43 cellular contexts compared by ENCODE assay signal in genomic region chr11:133860151-133860550, GRCh38. TPM values are rescaled to one million over a fixed set of nuclear protein-coding genes. Genes with fewer than 3 reads are reported as not detected.
"Had no signal": no experiment of that assay in that cellular context is flagged by ENCODE, and none has a peak within 500 bp of the region (broad histone marks: within the 10 kb centered on the region; RNA-seq: fewer than 3 reads in every experiment).

No MANE protein-coding gene starts in this region.

- H3K4me1 Mint-ChIP-seq: activated naive CD4-positive, alpha-beta T cell treated with anti-CD3 and anti-CD28 coated beads, Interleukin-2, amount 10 ng/mL, durations not matched to agents 7 days and 5 days; activated naive CD4-positive, alpha-beta T cell treated with anti-CD3 and anti-CD28 coated beads, Interleukin-2, amount 50 U/mL, for 24 hours; activated naive CD8-positive, alpha-beta T cell treated with anti-CD3 and anti-CD28 coated beads for 36 hours; activated naive CD8-positive, alpha-beta T cell treated with anti-CD3 and anti-CD28 coated beads, Interleukin-2, amount 10 ng/mL, durations not matched to agents 7 days and 5 days; activated naive CD8-positive, alpha-beta T cell treated with anti-CD3 and anti-CD28 coated beads, Interleukin-2, amount 50 U/mL, for 24 hours; activated T-helper 17 cell treated with anti-CD3 and anti-CD28 coated beads, Interleukin-2, amount 50 U/mL, for 72 hours; brain; central memory CD8-positive, alpha-beta T cell had no signal

- H3K27ac Mint-ChIP-seq: activated naive CD4-positive, alpha-beta T cell treated with anti-CD3 and anti-CD28 coated beads for 36 hours; activated naive CD4-positive, alpha-beta T cell treated with anti-CD3 and anti-CD28 coated beads, Interleukin-2, amount 10 ng/mL, durations not matched to agents 7 days and 5 days; activated naive CD4-positive, alpha-beta T cell treated with anti-CD3 and anti-CD28 coated beads, Interleukin-2, amount 50 U/mL, for 24 hours; activated naive CD4-positive, alpha-beta T cell treated with anti-CD3 and anti-CD28 coated beads, Interleukin-2, amount 50 U/mL, for 72 hours; activated naive CD8-positive, alpha-beta T cell; activated naive CD8-positive, alpha-beta T cell treated with anti-CD3 and anti-CD28 coated beads for 36 hours; activated naive CD8-positive, alpha-beta T cell treated with anti-CD3 and anti-CD28 coated beads, Interleukin-2, amount 10 ng/mL, durations not matched to agents 7 days and 5 days; activated naive CD8-positive, alpha-beta T cell treated with anti-CD3 and anti-CD28 coated beads, Interleukin-2, amount 50 U/mL, for 24 hours; activated T-cell treated with anti-CD3 and anti-CD28 coated beads, Interleukin-2, amount 50 U/mL, for 24 hours; activated T-cell treated with anti-CD3 and anti-CD28 coated beads, Interleukin-2, amount 50 U/mL, for 72 hours; activated T-helper 1 cell treated with anti-CD3 and anti-CD28 coated beads, Interleukin-12 subunit alpha, Interleukin-12 subunit beta, Interleukin-2, Interleukin-4 antibody, amounts not matched to agents 30 ng/mL and 10 ng/mL and 1 ng/mL, durations not matched to agents 14 hours and 24 hours and 36 hours; activated T-helper 17 cell treated with anti-CD3 and anti-CD28 coated beads, Interleukin-2, amount 50 U/mL, for 72 hours; activated T-helper 2 cell treated with anti-CD3 and anti-CD28 coated beads, Interferon-gamma antibody, Interleukin-2, Interleukin-4, amounts not matched to agents 10 μg/mL and 5 μg/mL and 100 μg/mL, durations not matched to agents 14 hours and 24 hours and 36 hours; brain had no signal

- FAIRE-seq: astrocyte, bronchial epithelial cell had no signal

- DNase-seq: activated effector memory CD4-positive, alpha-beta T cell treated with anti-CD3 and anti-CD28 coated beads, Interleukin-2, amount 50 U/mL, for 16 hours; activated effector memory CD4-positive, alpha-beta T cell treated with Interleukin-2 at 50 U/mL for 16 hours; activated gamma-delta T cell; activated gamma-delta T cell treated with Interleukin-2 at 50 U/mL for 16 hours; activated naive CD4-positive, alpha-beta T cell; activated naive CD4-positive, alpha-beta T cell treated with anti-CD3 and anti-CD28 coated beads for 36 hours; activated naive CD4-positive, alpha-beta T cell treated with anti-CD3 and anti-CD28 coated beads, Interleukin-2, amount 10 ng/mL, durations not matched to agents 7 days and 5 days; activated naive CD4-positive, alpha-beta T cell treated with anti-CD3 and anti-CD28 coated beads, Interleukin-2, amount 50 U/mL, for 16 hours; activated naive CD4-positive, alpha-beta T cell treated with Interleukin-2 at 50 U/mL for 16 hours; activated naive CD8-positive, alpha-beta T cell treated with anti-CD3 and anti-CD28 coated beads for 36 hours; activated naive CD8-positive, alpha-beta T cell treated with anti-CD3 and anti-CD28 coated beads, Interleukin-2, amount 10 ng/mL, durations not matched to agents 7 days and 5 days; activated naive CD8-positive, alpha-beta T cell treated with anti-CD3 and anti-CD28 coated beads, Interleukin-2, amount 50 U/mL, for 24 hours; activated T-cell treated with anti-CD3 and anti-CD28 coated beads, Interleukin-2, amount 50 U/mL, for 1 hour; activated T-cell treated with anti-CD3 and anti-CD28 coated beads, Interleukin-2, amount 50 U/mL, for 24 hours; activated T-cell treated with anti-CD3 and anti-CD28 coated beads, Interleukin-2, amount 50 U/mL, for 4 hours; activated T-cell treated with anti-CD3 and anti-CD28 coated beads, Interleukin-2, amount 50 U/mL, for 48 hours; activated T-cell treated with anti-CD3 and anti-CD28 coated beads, Interleukin-2, amount 50 U/mL, for 72 hours; adrenal gland; amniotic stem cell; amygdala; anterior cingulate cortex; aorta; body of pancreas; brain microvascular endothelial cell; caudate nucleus; central memory CD4-positive, alpha-beta T cell; cerebellar nuclear complex had no signal

- H3K9me3 Mint-ChIP-seq: activated naive CD4-positive, alpha-beta T cell treated with anti-CD3 and anti-CD28 coated beads for 36 hours; activated naive CD4-positive, alpha-beta T cell treated with anti-CD3 and anti-CD28 coated beads, Interleukin-2, amount 10 ng/mL, durations not matched to agents 7 days and 5 days; activated naive CD4-positive, alpha-beta T cell treated with anti-CD3 and anti-CD28 coated beads, Interleukin-2, amount 50 U/mL, for 24 hours; activated naive CD4-positive, alpha-beta T cell treated with anti-CD3 and anti-CD28 coated beads, Interleukin-2, amount 50 U/mL, for 72 hours; activated naive CD8-positive, alpha-beta T cell treated with anti-CD3 and anti-CD28 coated beads for 36 hours; activated naive CD8-positive, alpha-beta T cell treated with anti-CD3 and anti-CD28 coated beads, Interleukin-2, amount 10 ng/mL, durations not matched to agents 7 days and 5 days; activated naive CD8-positive, alpha-beta T cell treated with anti-CD3 and anti-CD28 coated beads, Interleukin-2, amount 50 U/mL, for 24 hours; activated T-cell treated with anti-CD3 and anti-CD28 coated beads, Interleukin-2, amount 50 U/mL, for 24 hours; activated T-cell treated with anti-CD3 and anti-CD28 coated beads, Interleukin-2, amount 50 U/mL, for 4 hours; activated T-cell treated with anti-CD3 and anti-CD28 coated beads, Interleukin-2, amount 50 U/mL, for 72 hours; activated T-helper 1 cell treated with anti-CD3 and anti-CD28 coated beads, Interleukin-12 subunit alpha, Interleukin-12 subunit beta, Interleukin-2, Interleukin-4 antibody, amounts not matched to agents 30 ng/mL and 10 ng/mL and 1 ng/mL, durations not matched to agents 14 hours and 24 hours and 36 hours; activated T-helper 17 cell treated with anti-CD3 and anti-CD28 coated beads, Interleukin-2, amount 50 U/mL, for 72 hours; activated T-helper 2 cell treated with anti-CD3 and anti-CD28 coated beads, Interferon-gamma antibody, Interleukin-2, Interleukin-4, amounts not matched to agents 10 μg/mL and 5 μg/mL and 100 μg/mL, durations not matched to agents 14 hours and 24 hours and 36 hours; central memory CD8-positive, alpha-beta T cell had no signal

- H3K4me3 Mint-ChIP-seq: activated naive CD4-positive, alpha-beta T cell treated with anti-CD3 and anti-CD28 coated beads for 36 hours; activated naive CD4-positive, alpha-beta T cell treated with anti-CD3 and anti-CD28 coated beads, Interleukin-2, amount 10 ng/mL, durations not matched to agents 7 days and 5 days; activated naive CD4-positive, alpha-beta T cell treated with anti-CD3 and anti-CD28 coated beads, Interleukin-2, amount 50 U/mL, for 24 hours; activated naive CD8-positive, alpha-beta T cell; activated naive CD8-positive, alpha-beta T cell treated with anti-CD3 and anti-CD28 coated beads for 36 hours; activated naive CD8-positive, alpha-beta T cell treated with anti-CD3 and anti-CD28 coated beads, Interleukin-2, amount 10 ng/mL, durations not matched to agents 7 days and 5 days; activated naive CD8-positive, alpha-beta T cell treated with anti-CD3 and anti-CD28 coated beads, Interleukin-2, amount 50 U/mL, for 24 hours; activated T-cell treated with anti-CD3 and anti-CD28 coated beads, Interleukin-2, amount 50 U/mL, for 24 hours; activated T-cell treated with anti-CD3 and anti-CD28 coated beads, Interleukin-2, amount 50 U/mL, for 4 hours; activated T-cell treated with anti-CD3 and anti-CD28 coated beads, Interleukin-2, amount 50 U/mL, for 72 hours; activated T-helper 1 cell treated with anti-CD3 and anti-CD28 coated beads, Interleukin-12 subunit alpha, Interleukin-12 subunit beta, Interleukin-2, Interleukin-4 antibody, amounts not matched to agents 30 ng/mL and 10 ng/mL and 1 ng/mL, durations not matched to agents 14 hours and 24 hours and 36 hours; activated T-helper 17 cell treated with anti-CD3 and anti-CD28 coated beads, Interleukin-2, amount 50 U/mL, for 72 hours; brain; central memory CD8-positive, alpha-beta T cell had no signal

- ATAC-seq: activated naive CD4-positive, alpha-beta T cell treated with anti-CD3 and anti-CD28 coated beads, Interleukin-2, amount 50 U/mL, for 72 hours; activated naive CD8-positive, alpha-beta T cell treated with anti-CD3 and anti-CD28 coated beads, Interleukin-2, amount 50 U/mL, for 24 hours; activated T-cell treated with anti-CD3 and anti-CD28 coated beads, Interleukin-2, amount 50 U/mL, for 4 hours; activated T-cell treated with anti-CD3 and anti-CD28 coated beads, Interleukin-2, amount 50 U/mL, for 72 hours; activated T-helper 17 cell treated with anti-CD3 and anti-CD28 coated beads, Interleukin-2, amount 50 U/mL, for 72 hours; body of pancreas had no signal

- H3K36me3 Mint-ChIP-seq: activated naive CD4-positive, alpha-beta T cell treated with anti-CD3 and anti-CD28 coated beads, Interleukin-2, amount 10 ng/mL, durations not matched to agents 7 days and 5 days; activated naive CD4-positive, alpha-beta T cell treated with anti-CD3 and anti-CD28 coated beads, Interleukin-2, amount 50 U/mL, for 24 hours; activated naive CD4-positive, alpha-beta T cell treated with anti-CD3 and anti-CD28 coated beads, Interleukin-2, amount 50 U/mL, for 72 hours; activated naive CD8-positive, alpha-beta T cell; activated naive CD8-positive, alpha-beta T cell treated with anti-CD3 and anti-CD28 coated beads for 36 hours; activated naive CD8-positive, alpha-beta T cell treated with anti-CD3 and anti-CD28 coated beads, Interleukin-2, amount 10 ng/mL, durations not matched to agents 7 days and 5 days; brain had no signal

RNA-seq across cellular contexts. Expression of gene SPATA19, which starts 14.8 kb away (rescaled TPM):
- total RNA-seq: activated naive CD4-positive, alpha-beta T cell treated with anti-CD3 and anti-CD28 coated beads for 36 hours; activated naive CD4-positive, alpha-beta T cell treated with anti-CD3 and anti-CD28 coated beads, Interleukin-2, amount 50 U/mL, for 72 hours; activated naive CD8-positive, alpha-beta T cell treated with anti-CD3 and anti-CD28 coated beads for 36 hours; activated naive CD8-positive, alpha-beta T cell treated with anti-CD3 and anti-CD28 coated beads, Interleukin-2, amount 10 ng/mL, durations not matched to agents 7 days and 5 days; activated T-cell treated with anti-CD3 and anti-CD28 coated beads, Interleukin-2, amount 50 U/mL, for 4 hours; activated T-cell treated with anti-CD3 and anti-CD28 coated beads, Interleukin-2, amount 50 U/mL, for 72 hours; activated T-helper 1 cell treated with anti-CD3 and anti-CD28 coated beads, Interleukin-12 subunit alpha, Interleukin-12 subunit beta, Interleukin-2, Interleukin-4 antibody, amounts not matched to agents 30 ng/mL and 10 ng/mL and 1 ng/mL, durations not matched to agents 14 hours and 24 hours and 36 hours; activated T-helper 17 cell treated with anti-CD3 and anti-CD28 coated beads, Interleukin-2, amount 50 U/mL, for 72 hours; activated T-helper 2 cell treated with anti-CD3 and anti-CD28 coated beads, Interferon-gamma antibody, Interleukin-2, Interleukin-4, amounts not matched to agents 10 μg/mL and 5 μg/mL and 100 μg/mL, durations not matched to agents 14 hours and 24 hours and 36 hours; adrenal gland; aorta; ascending aorta; astrocyte; body of pancreas; breast epithelium; bronchial epithelial cell; cardiac muscle cell; cardiac septum; cerebellum had no signal
- polyA plus RNA-seq: adipose tissue, adrenal gland, aorta, cardiac muscle cell had no signal
